In genomic region chr18:74513883-74514205, GRCh38 we compare ENCODE assay signal across 23 cellular contexts. TPM values are rescaled to one million over a fixed set of nuclear protein-coding genes. Genes with fewer than 3 reads are reported as not detected.
A peak's percentile ranks its signal among the peaks of the same experiment; 100 is the strongest.
DNase-seq lines count a peak whose midpoint lies in the region; ATAC-seq, FAIRE-seq and TF ChIP-seq lines count a peak whose summit lies in the region.
"Had no signal": no experiment of that assay in that cellular context is flagged by ENCODE, and none has a peak within 500 bp of the region (broad histone marks: within the 10 kb centered on the region; RNA-seq: fewer than 3 reads in every experiment).

No MANE protein-coding gene starts in this region.

- H2AFZ ChIP-seq in HepG2 (ENCODE audit: low read length): no peak overlapping the region
- H2AFZ ChIP-seq: PC-9 had no signal

- ATAC-seq in HepG2: no peak
- no peak for ATAC-seq in GM19395 (IDR thresholded peaks at IDR 0.05; ENCODE audit: unreplicated experiment)
- ATAC-seq in GM18498 (IDR thresholded peaks at IDR 0.05; ENCODE audit: unreplicated experiment): no peak

- H3K27me3 Mint-ChIP-seq in endothelial cell (ENCODE audit: unreplicated experiment): peaks cover 6% of the 10 kb centered on the region
- H3K27me3 Mint-ChIP-seq: CD4-positive, CD25-positive, alpha-beta regulatory T cell had no signal

- WGBS in HepG2 (ENCODE audit: low lambda C conversion rate): 91% methylated on average over 8 of the region's 8 CpGs
- 54 to 72% (median 67%) methylated on average over 8 of the region's 8 CpGs for WGBS in stomach, 5 donors

- no peaks in the 10 kb centered on the region for H3K27me3 ChIP-seq in HepG2 (ENCODE audit: control insufficient read depth in 1 of 2, insufficient read depth in 2 of 2, low read length in 2 of 2)
- no peaks in the 10 kb centered on the region for H3K27me3 ChIP-seq in stomach
- H3K27me3 ChIP-seq: SJCRH30 had no signal

- H3K4me2 ChIP-seq in HepG2 (ENCODE audit: low read depth, low read length): no peak overlapping the region
- H3K4me2 ChIP-seq: KMS-11, PC-9 had no signal

- H3K9me3 ChIP-seq in HepG2 (ENCODE audit: low read length): no peaks in the 10 kb centered on the region
- H3K9me3 ChIP-seq in stomach: no peaks in the 10 kb centered on the region
- H3K9me3 ChIP-seq: SJCRH30 had no signal

- no peaks in the 10 kb centered on the region for H3K4me1 Mint-ChIP-seq in endothelial cell (ENCODE audit: unreplicated experiment)
- H3K4me1 Mint-ChIP-seq: CD4-positive, CD25-positive, alpha-beta regulatory T cell had no signal

- H3K4me1 ChIP-seq in HepG2 (ENCODE audit: insufficient read depth, low read length) (peaks cover 4% of the 10 kb centered on the region), stomach (peaks cover 7 to 30% (median 15%) of the 10 kb centered on the region in 4 donors)
- H3K4me1 ChIP-seq: SJCRH30 had no signal

- CTCF ChIA-PET in HepG2 (lab: Yijun Ruan, JAX; ENCODE audit: low intra/inter-chr PET ratio, low total read pairs): no interaction called here

- DNase-seq in HepG2 (ENCODE audit: low spot score): no peak
- DNase-seq in stomach: peak; percentile 22
- DNase-seq in endothelial cell (ENCODE audit: low spot score): no peak
- DNase-seq: CD4-positive, CD25-positive, alpha-beta regulatory T cell; COR-L47; DMS79; GOT3; NCI-H1092 treated with DMSO at 0.1 percent for 48 hours; NCI-H146; NCI-H2029; NCI-H226; NCI-H510A treated with DMSO at 0.1 percent for 48 hours; NCI-H748 treated with DMSO at 0.1 percent for 48 hours; PC-9; SJCRH30 had no signal

- H3K36me3 Mint-ChIP-seq in endothelial cell (ENCODE audit: low read depth, unreplicated experiment): peaks cover 48% of the 10 kb centered on the region

- H3K36me3 ChIP-seq in HepG2 (replicated peaks in 1 of 2; ENCODE audit: control insufficient read depth in 1 of 2, insufficient read depth in 2 of 2, low read length in 2 of 2) (peaks cover 29 to 89% of the 10 kb centered on the region in 2 experiments), stomach (peaks cover 79 to 100% (median 98%) of the 10 kb centered on the region in 4 donors)
- H3K36me3 ChIP-seq: SJCRH30 had no signal

- no peak for TF ChIP-seq RAD21 in HepG2 (CRISPR knock-in tag; IDR thresholded peaks at IDR 0.05)

- H3K79me2 ChIP-seq in HepG2 (ENCODE audit: insufficient read depth, low read length): no peaks in the 10 kb centered on the region

- in situ Hi-C loops in HepG2 (cut with HindIII; ENCODE audit: extremely low pct_ligation_motif_present, low pct_unique_long_range_greater_than_20kb): no loop called here

- H3K27ac Mint-ChIP-seq in endothelial cell (ENCODE audit: unreplicated experiment): no peak overlapping the region
- H3K27ac Mint-ChIP-seq: CD4-positive, CD25-positive, alpha-beta regulatory T cell had no signal

- no TSS peak for BruUV-seq in HepG2 (replicated peaks; lab: Mats Ljungman, UMichigan)

- no peak for FAIRE-seq in HepG2 (lab: Jason Lieb, UNC)

- H4K20me1 ChIP-seq in HepG2 (ENCODE audit: insufficient read depth, low read length): no peaks in the 10 kb centered on the region

- intact Hi-C loops in HepG2 (cut with micrococcal nuclease; ENCODE audit: unreplicated experiment) (no loop called here), stomach (cut with DNase I; ENCODE audit: low total_unique reads) (no loop called here)

- no peak overlapping the region for H3K4me3 ChIP-seq in HepG2 (replicated peaks in 1 of 3; ENCODE audit: insufficient read depth in 1 of 3, low read depth in 2 of 3, low read length in 3 of 3)
- no peak overlapping the region for H3K4me3 ChIP-seq in stomach
- H3K4me3 ChIP-seq: PC-9, SJCRH30 had no signal

- TF ChIP-seq CTCF in HepG2 (CRISPR knock-in tag; IDR thresholded peaks at IDR 0.05) (no peak), stomach (IDR thresholded peaks at IDR 0.05) (no peak), endothelial cell (IDR thresholded peaks at IDR 0.05; ENCODE audit: unreplicated experiment) (no peak)

- POLR2A ChIA-PET in HepG2 (lab: Yijun Ruan, JAX): no interaction called here

- TF ChIP-seq POLR2A in HepG2 (IDR thresholded peaks at IDR 0.05; ENCODE audit: insufficient read depth in 1 of 2, low read depth in 2 of 2, low read length in 2 of 2) (no peak), stomach (IDR thresholded peaks at IDR 0.05) (no peak)

- peak overlapping the region; percentile 95 for H3K27ac ChIP-seq in angular gyrus (ENCODE audit: low read depth, low read length)
- H3K27ac ChIP-seq in cingulate gyrus (ENCODE audit: low read depth, low read length): peak overlapping the region; percentile 99
- H3K27ac ChIP-seq in HepG2 (ENCODE audit: extremely low read length, insufficient read depth, low read length): no peak overlapping the region
- no peak overlapping the region for H3K27ac ChIP-seq in stomach
- H3K27ac ChIP-seq: KMS-11, PC-9, RWPE1, SJCRH30 had no signal

- H3K4me3 Mint-ChIP-seq in endothelial cell (ENCODE audit: unreplicated experiment): no peak overlapping the region
- H3K4me3 Mint-ChIP-seq: CD4-positive, CD25-positive, alpha-beta regulatory T cell had no signal

- TF ChIP-seq EP300 in HepG2 (IDR thresholded peaks at IDR 0.05; ENCODE audit: low read depth in 2 of 2, low read length in 2 of 2) (no peak), HepG2 (CRISPR knock-in tag; IDR thresholded peaks at IDR 0.05; ENCODE audit: borderline replicate concordance) (no peak), stomach (IDR thresholded peaks at IDR 0.05) (no peak)

- H3K9me3 Mint-ChIP-seq in endothelial cell (ENCODE audit: unreplicated experiment): peaks cover 4% of the 10 kb centered on the region
- H3K9me3 Mint-ChIP-seq: CD4-positive, CD25-positive, alpha-beta regulatory T cell had no signal

- no peak overlapping the region for H3K9ac ChIP-seq in HepG2 (ENCODE audit: insufficient read depth, low read depth, low read length)
- H3K9ac ChIP-seq: KMS-11 had no signal

RNA-seq across cellular contexts. Expression of gene CNDP2, which starts 17.7 kb away (rescaled TPM):
- total RNA-seq in HepG2 (2016; rRNA removed; fragmentation: Illumina TruSeq; extraction: Trizol) (80.8 and 113 TPM in 2 replicates), stomach (100 to 1,000 TPM in 4 of 5 donors, 10 to 100 TPM in 1; 12.8 to 204 (median 115) TPM), endothelial cell (ENCODE audit: unreplicated experiment) (113 TPM)
- 12.2 and 13.4 TPM in 2 replicates for total RNA-seq in HepG2 (2016; cell fraction: cytosol; rRNA removed; fragmentation: Illumina TruSeq; extraction: Trizol; ENCODE audit: low read depth)
- total RNA-seq in HepG2 (2016; cell fraction: insoluble cytoplasmic fraction; rRNA removed; fragmentation: Illumina TruSeq; extraction: Trizol): 85.5 and 98.8 TPM in 2 replicates
- total RNA-seq in HepG2 (2016; cell fraction: membrane; rRNA removed; fragmentation: Illumina TruSeq; extraction: Trizol): 37.4 and 39.0 TPM in 2 replicates
- total RNA-seq in HepG2 (2016; cell fraction: nucleus; rRNA removed; fragmentation: Illumina TruSeq; extraction: Trizol): 61.8 and 61.9 TPM in 2 replicates
- polyA plus RNA-seq in HepG2 (2011; rRNA removed) (64.7 and 76.8 TPM in 2 replicates), stomach (100 to 1,000 TPM in 2 of 3 donors, 10 to 100 TPM in 1; 87.5 to 132 (median 110) TPM)
- polyA plus RNA-seq in HepG2 (2011; cell fraction: cytosol; rRNA removed): 52.3 and 57.1 TPM in 2 replicates
- polyA plus RNA-seq in HepG2 (2011; cell fraction: nucleus; rRNA removed): 127 and 143 TPM in 2 replicates
- 75.2 and 103 TPM in 2 replicates for polyA plus RNA-seq in HepG2 (2012)
- polyA plus RNA-seq in HepG2 (2016; cell fraction: cytosol; fragmentation: Illumina TruSeq; extraction: Trizol; ENCODE audit: low read depth): 13.8 and 14.5 TPM in 2 replicates
- polyA plus RNA-seq in HepG2 (2016; cell fraction: insoluble cytoplasmic fraction; fragmentation: Illumina TruSeq; extraction: Trizol; ENCODE audit: low read depth): 114 and 122 TPM in 2 replicates
- polyA plus RNA-seq in HepG2 (2016; cell fraction: membrane; fragmentation: Illumina TruSeq; extraction: Trizol; ENCODE audit: low read depth): 27.7 and 28.4 TPM in 2 replicates
- polyA plus RNA-seq in HepG2 (2016; cell fraction: nucleus; fragmentation: Illumina TruSeq; extraction: Trizol; ENCODE audit: insufficient read depth, low read depth): 129 and 136 TPM in 2 replicates
- 70.0 and 79.1 TPM in 2 replicates for polyA minus RNA-seq in HepG2 (2011; rRNA and poly(A)+ RNA removed; ENCODE audit: low replicate concordance)
- 45.9 and 46.8 TPM in 2 replicates for polyA minus RNA-seq in HepG2 (2011; cell fraction: cytosol; rRNA and poly(A)+ RNA removed)
- polyA minus RNA-seq in HepG2 (2011; cell fraction: nucleus; rRNA and poly(A)+ RNA removed): 76.7 and 91.4 TPM in 2 replicates

RNA-seq across cellular contexts. Expression of gene CNDP1, which starts 20.5 kb away (rescaled TPM):
- not detected in 2 replicates for total RNA-seq in HepG2 (2016; rRNA removed; fragmentation: Illumina TruSeq; extraction: Trizol)
- not detected in 2 replicates for total RNA-seq in HepG2 (2016; cell fraction: cytosol; rRNA removed; fragmentation: Illumina TruSeq; extraction: Trizol; ENCODE audit: low read depth)
- 0.06 TPM in 1 of 2 replicates, not detected in the other for total RNA-seq in HepG2 (2016; cell fraction: insoluble cytoplasmic fraction; rRNA removed; fragmentation: Illumina TruSeq; extraction: Trizol)
- total RNA-seq in HepG2 (2016; cell fraction: membrane; rRNA removed; fragmentation: Illumina TruSeq; extraction: Trizol): not detected in 2 replicates
- not detected in 2 replicates for total RNA-seq in HepG2 (2016; cell fraction: nucleus; rRNA removed; fragmentation: Illumina TruSeq; extraction: Trizol)
- 0.01 and 0.13 TPM in 2 replicates for polyA plus RNA-seq in HepG2 (2011; rRNA removed)
- 0.03 TPM in 1 of 2 replicates, not detected in the other for polyA plus RNA-seq in HepG2 (2011; cell fraction: cytosol; rRNA removed)
- 0.08 and 0.45 TPM in 2 replicates for polyA plus RNA-seq in HepG2 (2011; cell fraction: nucleus; rRNA removed)
- polyA plus RNA-seq in HepG2 (2012): 0.07 TPM in 1 of 2 replicates, not detected in the other
- polyA plus RNA-seq in HepG2 (2016; cell fraction: cytosol; fragmentation: Illumina TruSeq; extraction: Trizol; ENCODE audit: low read depth): not detected in 2 replicates
- polyA plus RNA-seq in HepG2 (2016; cell fraction: insoluble cytoplasmic fraction; fragmentation: Illumina TruSeq; extraction: Trizol; ENCODE audit: low read depth): not detected in 2 replicates
- not detected in 2 replicates for polyA plus RNA-seq in HepG2 (2016; cell fraction: membrane; fragmentation: Illumina TruSeq; extraction: Trizol; ENCODE audit: low read depth)
- 0.25 TPM in 1 of 2 replicates, not detected in the other for polyA plus RNA-seq in HepG2 (2016; cell fraction: nucleus; fragmentation: Illumina TruSeq; extraction: Trizol; ENCODE audit: insufficient read depth, low read depth)
- polyA minus RNA-seq in HepG2 (2011; rRNA and poly(A)+ RNA removed; ENCODE audit: low replicate concordance): not detected in 2 replicates
- not detected in 2 replicates for polyA minus RNA-seq in HepG2 (2011; cell fraction: cytosol; rRNA and poly(A)+ RNA removed)
- 0.13 and 0.37 TPM in 2 replicates for polyA minus RNA-seq in HepG2 (2011; cell fraction: nucleus; rRNA and poly(A)+ RNA removed)
- total RNA-seq in stomach: under 1 TPM in 1 of 5 donors, not detected in 4; 0.72 TPM
- under 1 TPM in 2 of 3 donors, not detected in 1; 0.13 to 0.50 TPM for polyA plus RNA-seq in stomach
- not detected for total RNA-seq in endothelial cell (ENCODE audit: unreplicated experiment)
- total RNA-seq: HT1080, PC-9, SJCRH30 had no signal
- polyA plus RNA-seq: BJ; CD4-positive, CD25-positive, alpha-beta regulatory T cell had no signal

RNA-seq across cellular contexts. Expression of gene DIPK1C, which starts 56.7 kb away (rescaled TPM):
- not detected in 2 replicates for total RNA-seq in HepG2 (2016; rRNA removed; fragmentation: Illumina TruSeq; extraction: Trizol)
- not detected in 2 replicates for total RNA-seq in HepG2 (2016; cell fraction: cytosol; rRNA removed; fragmentation: Illumina TruSeq; extraction: Trizol; ENCODE audit: low read depth)
- 0.09 TPM in 1 of 2 replicates, not detected in the other for total RNA-seq in HepG2 (2016; cell fraction: insoluble cytoplasmic fraction; rRNA removed; fragmentation: Illumina TruSeq; extraction: Trizol)
- not detected in 2 replicates for total RNA-seq in HepG2 (2016; cell fraction: membrane; rRNA removed; fragmentation: Illumina TruSeq; extraction: Trizol)
- total RNA-seq in HepG2 (2016; cell fraction: nucleus; rRNA removed; fragmentation: Illumina TruSeq; extraction: Trizol): not detected in 2 replicates
- polyA plus RNA-seq in HepG2 (2011; rRNA removed): 1.1 and 1.8 TPM in 2 replicates
- polyA plus RNA-seq in HepG2 (2011; cell fraction: cytosol; rRNA removed): 1.2 and 1.3 TPM in 2 replicates
- polyA plus RNA-seq in HepG2 (2011; cell fraction: nucleus; rRNA removed): 0.43 and 0.53 TPM in 2 replicates
- 0.19 and 0.39 TPM in 2 replicates for polyA plus RNA-seq in HepG2 (2012)
- polyA plus RNA-seq in HepG2 (2016; cell fraction: cytosol; fragmentation: Illumina TruSeq; extraction: Trizol; ENCODE audit: low read depth): not detected in 2 replicates
- not detected in 2 replicates for polyA plus RNA-seq in HepG2 (2016; cell fraction: insoluble cytoplasmic fraction; fragmentation: Illumina TruSeq; extraction: Trizol; ENCODE audit: low read depth)
- polyA plus RNA-seq in HepG2 (2016; cell fraction: membrane; fragmentation: Illumina TruSeq; extraction: Trizol; ENCODE audit: low read depth): not detected in 2 replicates
- polyA plus RNA-seq in HepG2 (2016; cell fraction: nucleus; fragmentation: Illumina TruSeq; extraction: Trizol; ENCODE audit: insufficient read depth, low read depth): not detected in 2 replicates
- polyA minus RNA-seq in HepG2 (2011; rRNA and poly(A)+ RNA removed; ENCODE audit: low replicate concordance): 2.7 TPM in 1 of 2 replicates, not detected in the other
- polyA minus RNA-seq in HepG2 (2011; cell fraction: cytosol; rRNA and poly(A)+ RNA removed): 0.40 and 1.9 TPM in 2 replicates
- polyA minus RNA-seq in HepG2 (2011; cell fraction: nucleus; rRNA and poly(A)+ RNA removed): 0.52 and 0.75 TPM in 2 replicates
- total RNA-seq in stomach: 1 to 10 TPM in 2 of 5 donors, not detected in 3; 1.8 to 2.3 TPM
- 1 to 10 TPM in 2 of 3 donors, under 1 TPM in 1; 0.55 to 2.3 (median 1.8) TPM for polyA plus RNA-seq in stomach
- total RNA-seq in endothelial cell (ENCODE audit: unreplicated experiment): 0.21 TPM
- total RNA-seq: CD4-positive, CD25-positive, alpha-beta regulatory T cell; HT1080; PC-9; SJCRH30 had no signal
- polyA plus RNA-seq: BJ; CD4-positive, CD25-positive, alpha-beta regulatory T cell had no signal

Comparison
In these comparisons a context has a peak if more than half of its experiments do, and no peak if none do; other contexts are left out.
1. H3K27ac ChIP-seq: peak in angular gyrus (single experiment) and cingulate gyrus (single experiment); none in HepG2 (single experiment) and stomach (0 of 5).